Comparison of ENCODE assay signal across 8 cellular contexts in the genomic region with DNA sequence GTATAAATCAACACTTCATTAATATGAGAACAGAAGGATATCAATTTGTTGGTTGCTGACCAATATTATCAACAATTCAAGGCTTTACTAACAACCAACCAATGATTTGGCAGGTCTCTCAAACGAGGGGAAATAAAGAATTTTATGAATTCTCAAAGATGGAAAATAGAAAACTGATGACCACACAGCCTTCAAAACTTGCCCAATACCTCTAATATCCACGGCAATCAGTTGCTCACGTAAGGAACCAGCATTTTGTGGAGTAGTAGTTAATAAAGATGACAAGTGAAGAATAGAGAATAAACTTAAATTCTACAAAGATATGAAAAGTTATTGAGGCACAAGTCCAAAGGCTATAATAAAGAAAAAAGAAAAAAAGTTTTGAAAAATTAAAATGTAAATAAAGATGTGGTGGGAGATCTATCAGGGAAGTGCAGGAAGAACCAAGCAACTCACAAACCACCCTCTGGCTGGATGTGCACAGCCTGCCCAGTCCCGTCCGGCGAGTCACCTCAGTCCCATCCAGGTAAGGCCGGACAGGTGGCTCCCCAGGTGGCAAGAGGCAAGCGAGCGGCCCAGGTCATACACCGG. TPM values are rescaled to one million over a fixed set of nuclear protein-coding genes. Genes with fewer than 3 reads are reported as not detected.
DNase-seq lines count a peak whose midpoint lies in the region; ATAC-seq lines count a peak whose summit lies in the region.

No MANE protein-coding gene starts in this region.

- H3K27me3 ChIP-seq in iPS-15b (ENCODE audit: control insufficient read depth, insufficient read depth, low read length) (no peaks in the 10 kb centered on the region), stomach smooth muscle (ENCODE audit: control insufficient read depth in 1 of 2, insufficient read depth in 2 of 2, low read length in 2 of 2) (no peaks in the 10 kb centered on the region)

- peak overlapping the region; percentile 84 for H3K27ac Mint-ChIP-seq in T-helper 2 cell treated with Interferon-gamma antibody and Interleukin-4, amounts not matched to agents 5 μg/mL and 100 μg/mL, for 36 hours
- peak overlapping the region; percentile 40 for H3K27ac Mint-ChIP-seq in activated T-helper 1 cell treated with anti-CD3 and anti-CD28 coated beads, Interleukin-12 subunit alpha, Interleukin-12 subunit beta, Interleukin-2, Interleukin-4 antibody, amounts not matched to agents 30 ng/mL and 10 ng/mL and 1 ng/mL, durations not matched to agents 14 hours and 24 hours and 36 hours

- peaks cover 3% of the 10 kb centered on the region for H3K36me3 Mint-ChIP-seq in T-helper 2 cell treated with Interferon-gamma antibody and Interleukin-4, amounts not matched to agents 5 μg/mL and 100 μg/mL, for 36 hours (ENCODE audit: low read depth)
- H3K36me3 Mint-ChIP-seq in activated T-helper 1 cell treated with anti-CD3 and anti-CD28 coated beads, Interleukin-12 subunit alpha, Interleukin-12 subunit beta, Interleukin-2, Interleukin-4 antibody, amounts not matched to agents 30 ng/mL and 10 ng/mL and 1 ng/mL, durations not matched to agents 14 hours and 24 hours and 36 hours (ENCODE audit: low read depth): peaks cover 6% of the 10 kb centered on the region

- H3K27me3 Mint-ChIP-seq in T-helper 2 cell treated with Interferon-gamma antibody and Interleukin-4, amounts not matched to agents 5 μg/mL and 100 μg/mL, for 36 hours (ENCODE audit: low read depth): no peaks in the 10 kb centered on the region
- no peaks in the 10 kb centered on the region for H3K27me3 Mint-ChIP-seq in activated T-helper 1 cell treated with anti-CD3 and anti-CD28 coated beads, Interleukin-12 subunit alpha, Interleukin-12 subunit beta, Interleukin-2, Interleukin-4 antibody, amounts not matched to agents 30 ng/mL and 10 ng/mL and 1 ng/mL, durations not matched to agents 14 hours and 24 hours and 36 hours (ENCODE audit: insufficient read depth)

- peak overlapping the region; percentile 93 for H3K4me3 Mint-ChIP-seq in T-helper 2 cell treated with Interferon-gamma antibody and Interleukin-4, amounts not matched to agents 5 μg/mL and 100 μg/mL, for 36 hours
- H3K4me3 Mint-ChIP-seq in activated T-helper 1 cell treated with anti-CD3 and anti-CD28 coated beads, Interleukin-12 subunit alpha, Interleukin-12 subunit beta, Interleukin-2, Interleukin-4 antibody, amounts not matched to agents 30 ng/mL and 10 ng/mL and 1 ng/mL, durations not matched to agents 14 hours and 24 hours and 36 hours: peak overlapping the region; percentile 91

- no peaks in the 10 kb centered on the region for H3K36me3 ChIP-seq in iPS-15b (ENCODE audit: control insufficient read depth, insufficient read depth, low read length)
- peaks cover 0 to 2% of the 10 kb centered on the region in 2 donors for H3K36me3 ChIP-seq in stomach smooth muscle (ENCODE audit: control insufficient read depth in 2 of 2, insufficient read depth in 2 of 2, low read length in 2 of 2)

- DNase-seq in T-helper 2 cell treated with Interferon-gamma antibody and Interleukin-4, amounts not matched to agents 5 μg/mL and 100 μg/mL, for 36 hours (ENCODE audit: low spot score): no peak
- no peak for DNase-seq in T-helper 2 cell
- DNase-seq in activated T-helper 1 cell treated with anti-CD3 and anti-CD28 coated beads, Interleukin-12 subunit alpha, Interleukin-12 subunit beta, Interleukin-2, Interleukin-4 antibody, amounts not matched to agents 30 ng/mL and 10 ng/mL and 1 ng/mL, durations not matched to agents 14 hours and 24 hours and 36 hours (ENCODE audit: low spot score): no peak
- DNase-seq in cerebellum (ENCODE audit: low spot score): no peak
- no peak for DNase-seq in stimulated activated CD4-positive, alpha-beta T cell treated with anti-CD3 and anti-CD28 coated beads, Interleukin-4, amount 100 ng/mL, for 4 hours

- H3K9ac ChIP-seq in iPS-15b (ENCODE audit: low read depth, low read length) (peak overlapping the region; percentile 70), stomach smooth muscle (ENCODE audit: low read length in 2 of 2) (peak overlapping the region; percentile 75 to 81)

- no peak for ATAC-seq in HG02759 (IDR thresholded peaks at IDR 0.05; ENCODE audit: unreplicated experiment)

- H3K4me3 ChIP-seq in iPS-15b (ENCODE audit: low read depth, low read length) (peak overlapping the region; percentile 77), stomach smooth muscle (ENCODE audit: low read length in 2 of 2) (peak overlapping the region; percentile 84 to 89)

- peaks cover 2% of the 10 kb centered on the region for H3K4me1 ChIP-seq in iPS-15b (ENCODE audit: control insufficient read depth, insufficient read depth, low read length)
- peaks cover 9% of the 10 kb centered on the region for H3K4me1 ChIP-seq in stomach smooth muscle (ENCODE audit: control insufficient read depth, insufficient read depth, low read length)

- H3K9me3 Mint-ChIP-seq in T-helper 2 cell treated with Interferon-gamma antibody and Interleukin-4, amounts not matched to agents 5 μg/mL and 100 μg/mL, for 36 hours: no peaks in the 10 kb centered on the region
- H3K9me3 Mint-ChIP-seq in activated T-helper 1 cell treated with anti-CD3 and anti-CD28 coated beads, Interleukin-12 subunit alpha, Interleukin-12 subunit beta, Interleukin-2, Interleukin-4 antibody, amounts not matched to agents 30 ng/mL and 10 ng/mL and 1 ng/mL, durations not matched to agents 14 hours and 24 hours and 36 hours: no peaks in the 10 kb centered on the region

- H3K9me3 ChIP-seq in iPS-15b (ENCODE audit: control insufficient read depth, insufficient read depth, low read length) (no peaks in the 10 kb centered on the region), stomach smooth muscle (ENCODE audit: control insufficient read depth in 2 of 2, low read length in 2 of 2) (no peaks in the 10 kb centered on the region)

- peak overlapping the region; percentile 84 for H3K27ac ChIP-seq in stomach smooth muscle (ENCODE audit: low read length)

- peaks cover 20% of the 10 kb centered on the region for H3K4me1 Mint-ChIP-seq in T-helper 2 cell treated with Interferon-gamma antibody and Interleukin-4, amounts not matched to agents 5 μg/mL and 100 μg/mL, for 36 hours (ENCODE audit: low read depth)
- H3K4me1 Mint-ChIP-seq in activated T-helper 1 cell treated with anti-CD3 and anti-CD28 coated beads, Interleukin-12 subunit alpha, Interleukin-12 subunit beta, Interleukin-2, Interleukin-4 antibody, amounts not matched to agents 30 ng/mL and 10 ng/mL and 1 ng/mL, durations not matched to agents 14 hours and 24 hours and 36 hours (ENCODE audit: low read depth): peaks cover 20% of the 10 kb centered on the region

- intact Hi-C loops in activated T-helper 1 cell treated with anti-CD3 and anti-CD28 coated beads, Interleukin-12 subunit alpha, Interleukin-12 subunit beta, Interleukin-2, Interleukin-4 antibody, amounts not matched to agents 30 ng/mL and 10 ng/mL and 1 ng/mL, durations not matched to agents 14 hours and 24 hours and 36 hours (cut with micrococcal nuclease): loop anchor here (1.0 to 10.0 kb wide), 10 partner anchors 46 to 778 kb away; partner anchors contain the start of genes ATP1B3, RNF7, TFDP2 and TRPC1

RNA-seq across cellular contexts. Expression of gene GK5, which starts 0.8 kb away (rescaled TPM):
- 16.8 and 17.2 TPM in 2 replicates for total RNA-seq in activated T-helper 1 cell treated with anti-CD3 and anti-CD28 coated beads, Interleukin-12 subunit alpha, Interleukin-12 subunit beta, Interleukin-2, Interleukin-4 antibody, amounts not matched to agents 30 ng/mL and 10 ng/mL and 1 ng/mL, durations not matched to agents 14 hours and 24 hours and 36 hours
- total RNA-seq in cerebellum: 39.1 TPM
